9 cellular contexts compared by ENCODE assay signal in the genomic region with DNA sequence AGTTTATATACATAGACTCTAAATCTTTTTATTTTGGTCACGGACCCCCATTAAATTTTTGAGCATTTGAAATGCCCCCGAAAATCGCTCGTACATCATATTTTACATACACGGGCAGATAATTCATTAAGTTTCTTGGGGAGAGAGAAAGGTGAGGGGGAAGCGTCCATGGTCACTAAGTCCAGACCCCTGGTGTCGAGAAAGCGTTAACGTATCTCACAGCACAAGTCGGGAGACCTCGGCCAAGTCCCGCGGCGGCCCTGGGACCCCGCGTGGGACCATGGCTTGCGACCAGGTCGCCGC. TPM values are rescaled to one million over a fixed set of nuclear protein-coding genes. Genes with fewer than 3 reads are reported as not detected.
DNase-seq lines count a peak whose midpoint lies in the region; ATAC-seq, FAIRE-seq and TF ChIP-seq lines count a peak whose summit lies in the region.
"Had no signal": no experiment of that assay in that cellular context is flagged by ENCODE, and none has a peak within 500 bp of the region (broad histone marks: within the 10 kb centered on the region; RNA-seq: fewer than 3 reads in every experiment).

No MANE protein-coding gene starts in this region.

- peak overlapping the region; percentile 92 for H3K4me3 Mint-ChIP-seq in mesothelial cell of epicardium

- TF ChIP-seq RAD21 in A549 (conservative IDR thresholded peaks at IDR 0.05 in 1 of 2, IDR thresholded peaks at IDR 0.05 in 1 of 2) = no peak

- no peaks in the 10 kb centered on the region for H3K9me3 Mint-ChIP-seq in mesothelial cell of epicardium

- H3K27ac Mint-ChIP-seq in mesothelial cell of epicardium = peak overlapping the region; percentile 96

- DNase-seq in A549 (ENCODE audit: low read depth in 1 of 2, low spot score in 1 of 2) (no peak), HFF-Myc (ENCODE audit: extremely low read depth, low read depth) (no peak), brain microvascular endothelial cell (peak; percentile 49), mesothelial cell of epicardium (ENCODE audit: low spot score in 2 of 2, unreplicated experiment in 2 of 2) (no peak), SIG-M5 treated with dmso at 0.1 percent for 504 hours (lab: John Stamatoyannopoulos, UW; ENCODE audit: unreplicated experiment) (no peak), NCI-H2196 (lab: John Stamatoyannopoulos, UW; ENCODE audit: unreplicated experiment) (no peak)
- no peak for DNase-seq in activated effector memory CD4-positive, alpha-beta T cell treated with Interleukin-2 at 50 U/mL for 16 hours

- H3K9me3 ChIP-seq in A549 = no peaks in the 10 kb centered on the region

- H3K27me3 Mint-ChIP-seq in mesothelial cell of epicardium (ENCODE audit: low read depth) = no peaks in the 10 kb centered on the region

- POLR2A ChIA-PET in A549 (lab: Yijun Ruan, JAX) = interaction anchor here (0.9 to 1.9 kb wide), 5 partner anchors 11 to 212 kb away, joined by 3 to 22 read pairs (median 5); a partner anchor contains a TSS

- no peak for TF ChIP-seq POLR2A in A549 (IDR thresholded peaks at IDR 0.05; ENCODE audit: low read length)

- peaks cover 44% of the 10 kb centered on the region for H3K4me1 ChIP-seq in A549

- no peaks in the 10 kb centered on the region for H3K36me3 ChIP-seq in brain microvascular endothelial cell (replicated peaks)

- H3K4me3 ChIP-seq in A549 = peak overlapping the region; percentile 81
- H3K4me3 ChIP-seq in HFF-Myc (replicated peaks; ENCODE audit: low read depth, low read length) = peak overlapping the region; percentile 65
- H3K4me3 ChIP-seq in brain microvascular endothelial cell (ENCODE audit: low read depth, low read length) = peak overlapping the region; percentile 82

- H3K27ac ChIP-seq in A549 (peak overlapping the region; percentile 97), brain microvascular endothelial cell (peak overlapping the region; percentile 90)

- in situ Hi-C loops in brain microvascular endothelial cell (cut with HindIII; ENCODE audit: low pct_ligation_motif_present, low sequenced_read_pairs) = no loop called here

- CTCF ChIA-PET in A549 (lab: Yijun Ruan, JAX) = interaction anchor here (0.9 to 2.5 kb wide), 16 partner anchors 9 to 573 kb away, joined by 3 to 12 read pairs (median 5); no protein-coding TSS in a partner anchor

- H3K36me3 Mint-ChIP-seq in mesothelial cell of epicardium = peaks cover 1% of the 10 kb centered on the region

- FAIRE-seq in A549 (lab: Jason Lieb, UNC) = no peak
- FAIRE-seq: colon had no signal

- H3K4me2 ChIP-seq in A549 = peak overlapping the region; percentile 88

- peaks cover 33% of the 10 kb centered on the region for H3K4me1 Mint-ChIP-seq in mesothelial cell of epicardium

- TF ChIP-seq EP300 in A549 (IDR thresholded peaks at IDR 0.05) = no peak

- no peaks in the 10 kb centered on the region for H3K27me3 ChIP-seq in brain microvascular endothelial cell (replicated peaks)

- TF ChIP-seq CTCF in A549 (IDR thresholded peaks at IDR 0.05) (no peak), HFF-Myc (IDR thresholded peaks at IDR 0.05; ENCODE audit: low read depth, low read length, missing control alignments) (no peak), brain microvascular endothelial cell (IDR thresholded peaks at IDR 0.05; ENCODE audit: low read depth, low read length, missing control alignments) (peak; percentile 49), mesothelial cell of epicardium (IDR thresholded peaks at IDR 0.05; ENCODE audit: unreplicated experiment) (no peak)

- 1% methylated on average over 11 of the region's 19 CpGs for WGBS in A549 (ENCODE audit: missing lambda C conversion rate)

- ATAC-seq in A549 (no peak), HG03045 (IDR thresholded peaks at IDR 0.05; ENCODE audit: unreplicated experiment) (no peak)

TF ChIP-seq in A549, 52 proteins besides CTCF, POLR2A, EP300 and RAD21:
- TF ChIP-seq TFCP2L1 (CRISPR knock-in tag; IDR thresholded peaks at IDR 0.05) (no peak), JUNB (IDR thresholded peaks at IDR 0.05) (no peak)
- TF ChIP-seq, protein P1, sequence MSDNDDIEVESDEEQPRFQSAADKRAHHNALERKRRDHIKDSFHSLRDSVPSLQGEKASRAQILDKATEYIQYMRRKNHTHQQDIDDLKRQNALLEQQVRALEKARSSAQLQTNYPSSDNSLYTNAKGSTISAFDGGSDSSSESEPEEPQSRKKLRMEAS (IDR thresholded peaks at IDR 0.05) = peak; percentile 76

RNA-seq across cellular contexts. Expression of a gene that starts 0.8 kb away (rescaled TPM):
- polyA plus RNA-seq in A549 (2011; rRNA removed) = 105 and 127 TPM in 2 replicates
- polyA plus RNA-seq in A549 (2012; cell fraction: cytosol; rRNA removed) = 15.0 and 23.1 TPM in 2 replicates
- 19.0 and 21.9 TPM in 2 replicates for polyA plus RNA-seq in A549 (2012; cell fraction: nucleus; rRNA removed)
- polyA plus RNA-seq in A549 (2017; fragmentation: RNase III; extraction: RNeasy Plus Mini Kit Qiagen cat#74134 plus additional on column Dnase treatment) = 40.0 to 55.7 TPM (median 49.9 TPM) in 3 replicates
- polyA minus RNA-seq in A549 (2011; rRNA and poly(A)+ RNA removed) = 210 and 235 TPM in 2 replicates
- total RNA-seq in mesothelial cell of epicardium = 39.3 to 42.5 TPM (median 41.6 TPM) in 3 replicates

RNA-seq across cellular contexts. Expression of a gene that starts 47.3 kb away (rescaled TPM):
- polyA plus RNA-seq in A549 (2011; rRNA removed) (45.3 and 47.7 TPM in 2 replicates), A549 (2017; fragmentation: RNase III; extraction: RNeasy Plus Mini Kit Qiagen cat#74134 plus additional on column Dnase treatment) (43.1 to 47.6 TPM (median 47.4 TPM) in 3 replicates)
- 12.1 and 13.3 TPM in 2 replicates for polyA plus RNA-seq in A549 (2012; cell fraction: cytosol; rRNA removed)
- polyA plus RNA-seq in A549 (2012; cell fraction: nucleus; rRNA removed) = 4.7 and 5.3 TPM in 2 replicates
- polyA minus RNA-seq in A549 (2011; rRNA and poly(A)+ RNA removed) = 26.5 and 28.9 TPM in 2 replicates
- 22.2 to 26.5 TPM (median 23.1 TPM) in 3 replicates for total RNA-seq in mesothelial cell of epicardium
